11 cellular contexts compared by ENCODE assay signal in the genomic region with DNA sequence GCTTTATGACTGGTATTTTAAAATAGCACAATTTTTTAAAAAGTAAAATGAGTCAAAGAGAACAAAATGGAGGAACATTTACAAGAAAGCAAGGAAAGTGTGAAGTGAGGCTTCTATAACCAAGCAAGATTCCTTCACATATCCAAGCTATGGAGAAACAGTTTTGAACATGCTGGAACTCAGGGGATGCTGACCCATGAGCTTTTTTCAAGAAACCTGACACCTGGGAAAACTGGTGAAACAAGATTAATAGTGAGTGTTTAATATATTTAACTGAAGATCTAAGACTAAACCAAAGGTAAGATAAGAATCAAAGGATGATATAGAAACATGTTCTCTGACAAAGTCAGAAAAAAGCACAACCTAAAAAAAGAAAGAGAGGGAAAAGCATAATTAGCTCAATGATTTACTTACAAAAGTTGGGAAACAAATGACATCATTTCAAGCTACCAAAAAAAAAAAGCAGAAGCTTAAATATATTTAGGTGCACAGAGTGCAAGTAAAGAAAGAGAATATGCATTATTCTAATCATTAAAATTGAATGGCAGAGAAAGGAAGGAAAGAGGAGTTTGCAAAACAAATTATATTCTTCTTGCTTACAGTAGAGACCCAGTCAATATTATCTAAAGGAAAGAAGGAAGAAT. TPM values are rescaled to one million over a fixed set of nuclear protein-coding genes. Genes with fewer than 3 reads are reported as not detected.
DNase-seq lines count a peak whose midpoint lies in the region; ATAC-seq and TF ChIP-seq lines count a peak whose summit lies in the region.
"Had no signal": no experiment of that assay in that cellular context is flagged by ENCODE, and none has a peak within 500 bp of the region (broad histone marks: within the 10 kb centered on the region; RNA-seq: fewer than 3 reads in every experiment).

No MANE protein-coding gene starts in this region.

- peaks cover 4% of the 10 kb centered on the region for H3F3A ChIP-seq in PC-3 (ENCODE audit: low read length, unreplicated experiment)

- H3K4me3 ChIP-seq in PC-3 (ENCODE audit: low read length) (peak overlapping the region; percentile 90), lower leg skin (ENCODE audit: low read depth, poor library complexity, severe bottlenecking) (no peak overlapping the region)

- no peaks in the 10 kb centered on the region for H3K79me2 ChIP-seq in PC-3 (ENCODE audit: low read length)

- peak overlapping the region; percentile 84 for H3K4me3 Mint-ChIP-seq in activated naive CD4-positive, alpha-beta T cell treated with anti-CD3 and anti-CD28 coated beads for 36 hours
- peak overlapping the region; percentile 36 to 90 for H3K4me3 Mint-ChIP-seq in stimulated activated naive B cell treated with anti-CD40 and anti-IgM and Interleukin-4, amounts not matched to agents 10 μg/mL and 1 μg/mL and 100 μg/mL, for 72 hours

- peak overlapping the region; percentile 99; the same call in 1 of the 2 replicates for H2AFZ ChIP-seq in PC-3 (ENCODE audit: low read length)

- CTCF ChIA-PET in activated naive CD4-positive, alpha-beta T cell treated with anti-CD3 and anti-CD28 coated beads for 36 hours (lab: Charles Lee) = interaction anchor here (0.6 to 1.6 kb wide), 8 partner anchors 10 to 944 kb away, joined by 3 to 16 read pairs (median 3); no protein-coding TSS in a partner anchor
- CTCF ChIA-PET in PC-3 (lab: Charles Lee) = interaction anchor here (0.5 to 1.2 kb wide), 6 partner anchors 10 to 1068 kb away, joined by 3 to 7 read pairs (median 4); no protein-coding TSS in a partner anchor

- no peak for TF ChIP-seq POLR2A in lower leg skin (IDR thresholded peaks at IDR 0.05)

- H3K27ac Mint-ChIP-seq in activated naive CD4-positive, alpha-beta T cell treated with anti-CD3 and anti-CD28 coated beads for 36 hours = peak overlapping the region; percentile 8
- H3K27ac Mint-ChIP-seq in activated naive CD4-positive, alpha-beta T cell treated with anti-CD3 and anti-CD28 coated beads, Interleukin-2, amount 50 U/mL, for 72 hours = peak overlapping the region in 1 of 2 donors; percentile 96
- no peak overlapping the region for H3K27ac Mint-ChIP-seq in stimulated activated naive B cell treated with anti-CD40 and anti-IgM and Interleukin-4, amounts not matched to agents 10 μg/mL and 1 μg/mL and 100 μg/mL, for 72 hours

- H3K36me3 ChIP-seq in PC-3 (ENCODE audit: low read depth, low read length) = no peaks in the 10 kb centered on the region

- peaks cover 16% of the 10 kb centered on the region for H3K4me1 Mint-ChIP-seq in activated naive CD4-positive, alpha-beta T cell treated with anti-CD3 and anti-CD28 coated beads for 36 hours (ENCODE audit: low read depth)
- peaks cover 22 to 45% of the 10 kb centered on the region in 2 donors for H3K4me1 Mint-ChIP-seq in stimulated activated naive B cell treated with anti-CD40 and anti-IgM and Interleukin-4, amounts not matched to agents 10 μg/mL and 1 μg/mL and 100 μg/mL, for 72 hours

- no TSS peak for BruUV-seq in PC-3 (replicated peaks; lab: Mats Ljungman, UMichigan)

- H3K9me3 Mint-ChIP-seq in activated naive CD4-positive, alpha-beta T cell treated with anti-CD3 and anti-CD28 coated beads for 36 hours = no peaks in the 10 kb centered on the region
- H3K9me3 Mint-ChIP-seq in activated naive CD4-positive, alpha-beta T cell treated with anti-CD3 and anti-CD28 coated beads, Interleukin-2, amount 50 U/mL, for 72 hours = no peaks in the 10 kb centered on the region
- no peaks in the 10 kb centered on the region for H3K9me3 Mint-ChIP-seq in stimulated activated naive B cell treated with anti-CD40 and anti-IgM and Interleukin-4, amounts not matched to agents 10 μg/mL and 1 μg/mL and 100 μg/mL, for 72 hours

- H3K4me1 ChIP-seq in PC-3 (ENCODE audit: insufficient read depth, low read length) (peaks cover 36% of the 10 kb centered on the region), foreskin keratinocyte (peaks cover 12% of the 10 kb centered on the region)

- intact Hi-C loops in activated naive CD4-positive, alpha-beta T cell treated with anti-CD3 and anti-CD28 coated beads for 36 hours (cut with micrococcal nuclease) = loop anchor here (1.0 to 5.0 kb wide), 3 partner anchors 11 to 650 kb away; a partner anchor contains a TSS
- intact Hi-C loops in PC-3 (cut with micrococcal nuclease) (no loop called here), lower leg skin (cut with DNase I; ENCODE audit: low total_unique reads) (no loop called here)

- no peaks in the 10 kb centered on the region for H3K9me3 ChIP-seq in PC-3 (ENCODE audit: low read length)

- no peak for ATAC-seq in activated naive CD4-positive, alpha-beta T cell treated with anti-CD3 and anti-CD28 coated beads, Interleukin-2, amount 50 U/mL, for 72 hours
- ATAC-seq in PC-3 = no peak
- ATAC-seq in foreskin keratinocyte = no peak
- no peak for ATAC-seq in stimulated activated naive B cell treated with anti-CD40 and anti-IgM and Interleukin-4, amounts not matched to agents 10 μg/mL and 1 μg/mL and 100 μg/mL, for 72 hours (replicated peaks)

- no peaks in the 10 kb centered on the region for H3K36me3 Mint-ChIP-seq in activated naive CD4-positive, alpha-beta T cell treated with anti-CD3 and anti-CD28 coated beads for 36 hours (ENCODE audit: low read depth)
- H3K36me3 Mint-ChIP-seq in activated naive CD4-positive, alpha-beta T cell treated with anti-CD3 and anti-CD28 coated beads, Interleukin-2, amount 50 U/mL, for 72 hours = peaks cover 0 to 12% of the 10 kb centered on the region in 2 donors
- no peaks in the 10 kb centered on the region for H3K36me3 Mint-ChIP-seq in stimulated activated naive B cell treated with anti-CD40 and anti-IgM and Interleukin-4, amounts not matched to agents 10 μg/mL and 1 μg/mL and 100 μg/mL, for 72 hours

- POLR2A ChIA-PET in PC-3 (lab: Charles Lee; ENCODE audit: unreplicated experiment) = interaction anchor here (0.6 kb wide), 1 partner anchor 10 kb away, joined by 4 read pairs; no protein-coding TSS in a partner anchor

- H3K9me2 ChIP-seq in PC-3 (replicated peaks; ENCODE audit: low read length) = no peaks in the 10 kb centered on the region

- no peak for TF ChIP-seq CTCF in PC-3 (conservative IDR thresholded peaks at IDR 0.05; ENCODE audit: low read depth, low read length)
- TF ChIP-seq CTCF in foreskin keratinocyte (conservative IDR thresholded peaks at IDR 0.05) = no peak
- no peak for TF ChIP-seq CTCF in lower leg skin (IDR thresholded peaks at IDR 0.05)

- H3K4me2 ChIP-seq in PC-3 (ENCODE audit: low read length) = peak overlapping the region; percentile 98

- no peaks in the 10 kb centered on the region for H3K27me3 ChIP-seq in PC-3 (ENCODE audit: low read length)
- H3K27me3 ChIP-seq in foreskin keratinocyte = no peaks in the 10 kb centered on the region

- no peaks in the 10 kb centered on the region for H3K27me3 Mint-ChIP-seq in activated naive CD4-positive, alpha-beta T cell treated with anti-CD3 and anti-CD28 coated beads for 36 hours (ENCODE audit: low read depth)
- H3K27me3 Mint-ChIP-seq in stimulated activated naive B cell treated with anti-CD40 and anti-IgM and Interleukin-4, amounts not matched to agents 10 μg/mL and 1 μg/mL and 100 μg/mL, for 72 hours = no peaks in the 10 kb centered on the region

- H3K27ac ChIP-seq in PC-3 (ENCODE audit: low read length) (peak overlapping the region; percentile 72), foreskin keratinocyte (no peak overlapping the region)

- DNase-seq in activated naive CD4-positive, alpha-beta T cell treated with anti-CD3 and anti-CD28 coated beads for 36 hours = no peak
- DNase-seq in activated naive CD4-positive, alpha-beta T cell treated with anti-CD3 and anti-CD28 coated beads, Interleukin-2, amount 50 U/mL, for 72 hours (ENCODE audit: low spot score in 2 of 2) = no peak
- DNase-seq in PC-3 (peak; percentile 59), foreskin keratinocyte (peak; percentile 37 to 58), lower leg skin (ENCODE audit: low spot score in 2 of 2) (no peak), HUDEP-2 (lab: John Stamatoyannopoulos, UW; ENCODE audit: unreplicated experiment in 76 of 76) (no peak), OCI-M2 (lab: John Stamatoyannopoulos, UW; ENCODE audit: unreplicated experiment) (no peak)
- DNase-seq in stimulated activated naive B cell treated with anti-CD40 and anti-IgM and Interleukin-4, amounts not matched to agents 10 μg/mL and 1 μg/mL and 100 μg/mL, for 72 hours = no peak
- DNase-seq: activated effector memory CD4-positive, alpha-beta T cell treated with anti-CD3 and anti-CD28 coated beads, Interleukin-2, amount 50 U/mL, for 16 hours; effector memory CD4-positive, alpha-beta T cell; occipital lobe had no signal

- no peaks in the 10 kb centered on the region for H4K20me1 ChIP-seq in PC-3 (ENCODE audit: low read length)

- peak overlapping the region; percentile 76; the same call in 1 of the 2 replicates for H3K9ac ChIP-seq in PC-3 (ENCODE audit: low read length)

RNA-seq across cellular contexts. Expression of a gene that starts 24.9 kb away (rescaled TPM):
- 1 to 10 TPM in 1 of 2 experiments, under 1 TPM in 1; 0.93 to 2.0 TPM for total RNA-seq in activated naive CD4-positive, alpha-beta T cell treated with anti-CD3 and anti-CD28 coated beads for 36 hours
- total RNA-seq in activated naive CD4-positive, alpha-beta T cell treated with anti-CD3 and anti-CD28 coated beads, Interleukin-2, amount 50 U/mL, for 72 hours = 1 to 10 TPM; 1.7 to 3.9 TPM
- total RNA-seq in PC-3 (2014; rRNA removed) (2.5 and 3.2 TPM in 2 replicates), foreskin keratinocyte (3.4 and 4.3 TPM in 2 replicates), lower leg skin (1 to 10 TPM; 3.5 to 9.7 (median 5.9) TPM)
- 1.0 and 1.1 TPM in 2 replicates for polyA plus RNA-seq in foreskin keratinocyte

RNA-seq across cellular contexts. Expression of a gene that starts 45.0 kb away (rescaled TPM):
- total RNA-seq in activated naive CD4-positive, alpha-beta T cell treated with anti-CD3 and anti-CD28 coated beads for 36 hours = 100 to 1,000 TPM; 199 to 221 TPM
- 100 to 1,000 TPM; 189 to 198 TPM for total RNA-seq in activated naive CD4-positive, alpha-beta T cell treated with anti-CD3 and anti-CD28 coated beads, Interleukin-2, amount 50 U/mL, for 72 hours
- total RNA-seq in PC-3 (2014; rRNA removed) (69.7 and 85.6 TPM in 2 replicates), foreskin keratinocyte (180 and 185 TPM in 2 replicates), lower leg skin (10 to 100 TPM; 28.5 to 59.8 (median 44.3) TPM)
- 290 and 305 TPM in 2 replicates for polyA plus RNA-seq in foreskin keratinocyte

RNA-seq across cellular contexts. Expression of a gene that starts 45.2 kb away (rescaled TPM):
- total RNA-seq in activated naive CD4-positive, alpha-beta T cell treated with anti-CD3 and anti-CD28 coated beads for 36 hours = 10 to 100 TPM; 67.4 to 71.8 TPM
- total RNA-seq in activated naive CD4-positive, alpha-beta T cell treated with anti-CD3 and anti-CD28 coated beads, Interleukin-2, amount 50 U/mL, for 72 hours = 10 to 100 TPM; 57.2 to 68.4 TPM
- 75.4 and 104 TPM in 2 replicates for total RNA-seq in PC-3 (2014; rRNA removed)
- 92.8 and 104 TPM in 2 replicates for total RNA-seq in foreskin keratinocyte
- polyA plus RNA-seq in foreskin keratinocyte = 99.4 and 114 TPM in 2 replicates
- 10 to 100 TPM; 19.1 to 31.7 (median 25.7) TPM for total RNA-seq in lower leg skin

Comparison
In these comparisons a context has a peak if more than half of its experiments do, and no peak if none do; other contexts are left out.
1. DNase-seq: peak in PC-3 (single experiment) and foreskin keratinocyte (2 of 2); none in activated naive CD4-positive, alpha-beta T cell treated with anti-CD3 and anti-CD28 coated beads for 36 hours (single experiment), activated naive CD4-positive, alpha-beta T cell treated with anti-CD3 and anti-CD28 coated beads, Interleukin-2, amount 50 U/mL, for 72 hours (0 of 2), stimulated activated naive B cell treated with anti-CD40 and anti-IgM and Interleukin-4, amounts not matched to agents 10 μg/mL and 1 μg/mL and 100 μg/mL, for 72 hours (single experiment), lower leg skin (0 of 2), HUDEP-2 (0 of 76) and OCI-M2 (single experiment).